Comparison of ENCODE assay signal across 8 cellular contexts in the genomic region with DNA sequence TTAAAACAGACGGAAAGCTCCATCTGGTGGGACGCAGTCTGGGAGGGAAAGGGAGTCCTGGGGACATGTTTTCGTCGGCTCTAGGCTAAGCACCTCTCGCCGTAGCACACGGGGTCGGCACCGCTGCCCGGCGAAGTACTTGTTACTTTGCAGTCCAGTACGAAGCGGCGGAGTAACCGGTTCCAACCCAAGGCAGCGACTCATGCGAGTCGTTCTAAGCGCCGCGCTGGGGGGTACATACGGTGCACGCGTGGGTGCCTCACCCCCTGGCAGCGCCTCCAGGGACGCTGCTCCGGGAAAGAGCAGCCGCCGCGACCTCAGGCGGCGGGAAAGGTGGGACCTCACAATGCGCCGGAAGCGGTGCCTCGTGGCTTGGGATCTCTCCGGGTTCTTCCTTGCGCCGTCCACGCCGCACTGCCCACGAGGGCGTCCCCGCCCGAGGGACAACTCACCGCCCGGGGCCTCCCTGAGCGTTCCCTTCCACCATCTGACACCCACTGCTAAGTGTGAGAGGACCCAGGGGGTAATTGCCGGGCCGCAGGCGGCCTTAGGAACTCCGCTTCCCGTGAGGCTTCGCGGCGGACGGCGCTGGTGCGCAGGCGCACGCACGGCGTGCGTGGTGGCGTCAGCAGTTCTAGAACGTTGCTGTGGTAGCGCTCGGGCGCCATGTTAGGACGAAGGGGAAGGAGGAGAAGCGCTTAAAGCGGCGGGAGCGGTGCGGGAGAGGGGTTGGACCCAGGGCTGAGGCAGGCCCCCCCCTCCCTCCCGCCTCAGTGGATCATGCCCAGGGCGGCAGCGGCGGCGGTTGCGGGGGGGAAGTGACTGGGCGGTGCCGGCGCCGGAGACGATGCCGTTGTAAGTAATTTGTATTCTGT. TPM values are rescaled to one million over a fixed set of nuclear protein-coding genes. Genes with fewer than 3 reads are reported as not detected.
A peak's percentile ranks its signal among the peaks of the same experiment; 100 is the strongest.
DNase-seq lines count a peak whose midpoint lies in the region; ATAC-seq and TF ChIP-seq lines count a peak whose summit lies in the region.

Gene PAPOLA (plus strand): TSS at position 637 of the 875 bp plus-strand sequence. CDS start 211 bp downstream, at position 848.

- WGBS in SK-N-SH (ENCODE audit: low lambda C conversion rate): 2% methylated on average over 13 of the region's 87 CpGs
- WGBS in testis, 2 donors: 0 to 1% methylated on average over 29 to 87 of the region's 87 CpGs

- H3K27me3 Mint-ChIP-seq in activated naive CD4-positive, alpha-beta T cell treated with anti-CD3 and anti-CD28 coated beads, Interleukin-2, amount 50 U/mL, for 24 hours: no peaks in the 10 kb centered on the region

- H3K4me3 Mint-ChIP-seq in activated naive CD4-positive, alpha-beta T cell treated with anti-CD3 and anti-CD28 coated beads, Interleukin-2, amount 50 U/mL, for 24 hours: peak within 1 kb of the TSS; percentile 100

- H3K27ac ChIP-seq in SK-N-SH (ENCODE audit: low read depth in 2 of 2, low read length in 1 of 2) (peak within 1 kb of the TSS; percentile 86 to 93), testis (peak within 1 kb of the TSS; percentile 100)

- H3K4me3 ChIP-seq in GM08714 (ENCODE audit: low read length): peak within 1 kb of the TSS; percentile 73
- H3K4me3 ChIP-seq in SK-N-SH (ENCODE audit: low read depth in 2 of 2, low read length in 1 of 2): peak within 1 kb of the TSS; percentile 84 to 86
- peak within 1 kb of the TSS; percentile 98 to 99 for H3K4me3 ChIP-seq in testis

- H3K79me2 ChIP-seq in SK-N-SH (ENCODE audit: insufficient read depth): peaks cover 46% of the 10 kb centered on the region

- no peak for TF ChIP-seq RAD21 in SK-N-SH (IDR thresholded peaks at IDR 0.05; ENCODE audit: low read length)

- H3K9ac ChIP-seq in SK-N-SH: peak within 1 kb of the TSS; percentile 84

- intact Hi-C loops in testis (cut with DNase I; ENCODE audit: low total_unique reads): no loop called here

- peak; percentile 90 for ATAC-seq in HG02571 (IDR thresholded peaks at IDR 0.05; ENCODE audit: unreplicated experiment)
- peak; percentile 98 for ATAC-seq in omental fat pad (ENCODE audit: low FRiP score)

- no peaks in the 10 kb centered on the region for H3K9me3 Mint-ChIP-seq in activated naive CD4-positive, alpha-beta T cell treated with anti-CD3 and anti-CD28 coated beads, Interleukin-2, amount 50 U/mL, for 24 hours

- no peak for TF ChIP-seq EP300 in SK-N-SH (IDR thresholded peaks at IDR 0.05; ENCODE audit: borderline replicate concordance in 1 of 2, low read depth in 1 of 2, low read length in 1 of 2)

- peak; percentile 69 for DNase-seq in NCI-H1048 (lab: John Stamatoyannopoulos, UW)
- DNase-seq in SK-N-SH: peak; percentile 93
- peak; percentile 80 for DNase-seq in glomerular endothelial cell (ENCODE audit: extremely low read depth, low read depth, low spot score)
- DNase-seq in omental fat pad (ENCODE audit: low spot score): peak; percentile 71
- DNase-seq in testis: peak; percentile 97

- CTCF ChIA-PET in SK-N-SH (lab: Yijun Ruan, JAX): interaction anchor here (1.2 kb wide), 1 partner anchor 401 kb away, joined by 3 read pairs; no protein-coding TSS in a partner anchor

- H4K20me1 ChIP-seq in SK-N-SH (ENCODE audit: insufficient read depth): peaks cover 40% of the 10 kb centered on the region

- no peaks in the 10 kb centered on the region for H3K27me3 ChIP-seq in SK-N-SH (ENCODE audit: insufficient read depth)
- no peaks in the 10 kb centered on the region for H3K27me3 ChIP-seq in testis

- peak; percentile 21; the same call in 1 of the 2 replicates for TF ChIP-seq CTCF in SK-N-SH (IDR thresholded peaks at IDR 0.05)
- no peak for TF ChIP-seq CTCF in omental fat pad (IDR thresholded peaks at IDR 0.05)
- TF ChIP-seq CTCF in testis (IDR thresholded peaks at IDR 0.05): peak in 1 of 3 experiments; percentile 4

- H3K9me3 ChIP-seq in SK-N-SH: no peaks in the 10 kb centered on the region
- no peaks in the 10 kb centered on the region for H3K9me3 ChIP-seq in testis

- peak within 1 kb of the TSS; percentile 82 for H2AFZ ChIP-seq in SK-N-SH (ENCODE audit: low read depth)

- peaks cover 12 to 15% of the 10 kb centered on the region in 2 experiments; a peak in 3 of 4 replicates for H3K4me1 ChIP-seq in SK-N-SH (ENCODE audit: control insufficient read depth in 1 of 2, insufficient read depth in 2 of 2, low read depth in 1 of 2, low read length in 1 of 2)
- H3K4me1 ChIP-seq in testis: peaks cover 29% of the 10 kb centered on the region

- no peaks in the 10 kb centered on the region for H3K9me2 ChIP-seq in SK-N-SH

- H3K4me1 Mint-ChIP-seq in activated naive CD4-positive, alpha-beta T cell treated with anti-CD3 and anti-CD28 coated beads, Interleukin-2, amount 50 U/mL, for 24 hours: peaks cover 44% of the 10 kb centered on the region

- H3K36me3 Mint-ChIP-seq in activated naive CD4-positive, alpha-beta T cell treated with anti-CD3 and anti-CD28 coated beads, Interleukin-2, amount 50 U/mL, for 24 hours: peaks cover 15% of the 10 kb centered on the region

- POLR2A ChIA-PET in SK-N-SH (lab: Yijun Ruan, JAX): interaction anchor here (1.0 kb wide), 1 partner anchor 10 kb away, joined by 3 read pairs; no protein-coding TSS in a partner anchor

- H3K4me2 ChIP-seq in SK-N-SH: peak within 1 kb of the TSS; percentile 79

- H3K36me3 ChIP-seq in SK-N-SH (replicated peaks in 1 of 2; ENCODE audit: control insufficient read depth in 1 of 2, insufficient read depth in 2 of 2, low read length in 1 of 2): peaks cover 0 to 4% of the 10 kb centered on the region in 2 experiments
- H3K36me3 ChIP-seq in testis (ENCODE audit: low read depth, missing control alignments): no peaks in the 10 kb centered on the region

- H3K27ac Mint-ChIP-seq in activated naive CD4-positive, alpha-beta T cell treated with anti-CD3 and anti-CD28 coated beads, Interleukin-2, amount 50 U/mL, for 24 hours: peak within 1 kb of the TSS; percentile 100

- peak; percentile 38 for TF ChIP-seq POLR2A in testis (IDR thresholded peaks at IDR 0.05)

- no peaks in the 10 kb centered on the region for H3F3A ChIP-seq in SK-N-SH (replicated peaks; ENCODE audit: insufficient read depth)

TF ChIP-seq in SK-N-SH, 30 proteins besides CTCF, POLR2A, EP300 and RAD21:
- TF ChIP-seq TEAD4 (IDR thresholded peaks at IDR 0.05; ENCODE audit: borderline replicate concordance, insufficient read depth) (no peak), ELF1 (IDR thresholded peaks at IDR 0.05) (no peak), RCOR1 (IDR thresholded peaks at IDR 0.05; ENCODE audit: low read length) (peak; percentile 4; the same call in 1 of the 2 replicates), FOSL2 (IDR thresholded peaks at IDR 0.05; ENCODE audit: borderline replicate concordance, low read depth) (no peak), SIN3A (IDR thresholded peaks at IDR 0.05; ENCODE audit: borderline replicate concordance, low read depth, low read length) (0 out of 2 replicates have a peak, but pooled peaks have one; percentile 28), MAX (IDR thresholded peaks at IDR 0.05; ENCODE audit: low read depth) (peak; percentile 90), GABPA (IDR thresholded peaks at IDR 0.05; ENCODE audit: low read depth) (peak; percentile 55; the same call in 1 of the 2 replicates), TCF12 (IDR thresholded peaks at IDR 0.05) (0 out of 2 replicates have a peak, but pooled peaks have one; percentile 10), POLR2AphosphoS5 (IDR thresholded peaks at IDR 0.05; ENCODE audit: low read depth, low read length) (peak; percentile 90), MXI1 (IDR thresholded peaks at IDR 0.05; ENCODE audit: low read depth, low read length) (peak; percentile 65), TAF1 (IDR thresholded peaks at IDR 0.05; ENCODE audit: borderline replicate concordance, low read depth, low read length) (peak; percentile 83), YY1 (IDR thresholded peaks at IDR 0.05; ENCODE audit: low read depth) (peak; percentile 91), RFX5 (IDR thresholded peaks at IDR 0.05; ENCODE audit: low read length) (no peak), NRF1 (IDR thresholded peaks at IDR 0.05; ENCODE audit: low read depth, low read length) (peak; percentile 97)

RNA-seq across cellular contexts. Expression of gene PAPOLA, which starts in this region (rescaled TPM):
- 53.7 and 78.0 TPM in 2 replicates for polyA plus RNA-seq in SK-N-SH (2012; rRNA removed)
- 68.4 and 78.0 TPM in 2 replicates for polyA plus RNA-seq in SK-N-SH (2012; cell fraction: cytosol; rRNA removed)
- polyA plus RNA-seq in SK-N-SH (2012; cell fraction: nucleus; rRNA removed): 58.4 and 105 TPM in 2 replicates
- total RNA-seq in glomerular endothelial cell: 89.2 and 127 TPM in 2 replicates
- total RNA-seq in omental fat pad: 100 to 1,000 TPM; 113 to 169 (median 133) TPM
- total RNA-seq in testis: 100 to 1,000 TPM; 194 to 255 TPM
- polyA plus RNA-seq in testis (ENCODE audit: insufficient read depth, low read depth, low replicate concordance): 166 TPM

Comparison
In these comparisons a context has a peak if more than half of its experiments do, and no peak if none do; other contexts are left out.
1. Peak in every context shown above with its lines: DNase-seq, ATAC-seq, H3K4me3 ChIP-seq and H3K27ac ChIP-seq.